1 cellular context compared by ENCODE assay signal in the genomic region with DNA sequence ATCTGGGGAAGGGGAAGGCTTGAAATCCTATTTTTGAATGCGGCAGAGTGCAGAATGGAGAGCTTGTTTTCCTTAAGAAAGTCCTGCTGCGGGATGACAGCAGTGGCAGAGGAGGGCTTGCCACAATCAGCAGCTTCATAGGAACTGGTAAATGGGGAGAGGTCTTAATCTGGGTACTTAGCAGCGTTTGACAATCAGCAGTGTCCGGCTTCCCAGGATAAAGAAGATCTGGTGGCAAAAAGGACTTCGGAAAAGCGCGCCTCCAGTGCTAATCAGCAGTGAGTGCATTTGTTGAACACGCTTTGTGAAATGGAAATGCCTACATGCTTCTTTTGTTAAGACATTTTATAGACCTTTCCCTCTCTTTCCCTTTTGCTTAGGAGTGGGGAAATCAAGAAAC.
TF ChIP-seq lines count a peak whose summit lies in the region.

No MANE protein-coding gene starts in this region.

TF ChIP-seq in GM23338, 12 proteins besides CTCF, POLR2A, EP300 and RAD21 (continued from another document):
- TF ChIP-seq ZNF462 (CRISPR knock-in tag; IDR thresholded peaks at IDR 0.05) = no peak
- no peak for TF ChIP-seq ZNF331 (CRISPR knock-in tag; IDR thresholded peaks at IDR 0.05; ENCODE audit: low read depth)
- TF ChIP-seq EZH2 (IDR thresholded peaks at IDR 0.05; ENCODE audit: low read depth, unreplicated experiment) = no peak
- no peak for TF ChIP-seq REST (IDR thresholded peaks at IDR 0.05; ENCODE audit: unreplicated experiment)
